9 cellular contexts compared by ENCODE assay signal in genomic region chr19:50794778-50795664, GRCh38. TPM values are rescaled to one million over a fixed set of nuclear protein-coding genes. Genes with fewer than 3 reads are reported as not detected.
DNase-seq lines count a peak whose midpoint lies in the region; ATAC-seq and TF ChIP-seq lines count a peak whose summit lies in the region.
"Had no signal": no experiment of that assay in that cellular context is flagged by ENCODE, and none has a peak within 500 bp of the region (broad histone marks: within the 10 kb centered on the region; RNA-seq: fewer than 3 reads in every experiment).

No MANE protein-coding gene starts in this region.

- TF ChIP-seq POLR2A in NB4 (IDR thresholded peaks at IDR 0.05; ENCODE audit: extremely low read depth, insufficient read length), result peak; percentile 58

- no peaks in the 10 kb centered on the region for H3K4me1 ChIP-seq in cardiac muscle cell (ENCODE audit: low read depth)
- H3K4me1 ChIP-seq in upper lobe of right lung, result no peaks in the 10 kb centered on the region
- H3K4me1 ChIP-seq: right lobe of liver had no signal

- H3K27ac ChIP-seq in cardiac muscle cell, result no peak overlapping the region
- H3K27ac ChIP-seq in upper lobe of right lung, result no peak overlapping the region
- H3K27ac ChIP-seq: right lobe of liver had no signal

- no peak for ATAC-seq in Right ventricle myocardium superior (ENCODE audit: poor library complexity)
- no peak for ATAC-seq in upper lobe of right lung
- no peak for ATAC-seq in HG02642 (IDR thresholded peaks at IDR 0.05; ENCODE audit: poor library complexity, unreplicated experiment)

- in situ Hi-C loops in astrocyte of the cerebellum (cut with HindIII; ENCODE audit: low sequenced_read_pairs), result no loop called here

- H3K27me3 ChIP-seq in cardiac muscle cell (no peaks in the 10 kb centered on the region), upper lobe of right lung (no peaks in the 10 kb centered on the region)
- H3K27me3 ChIP-seq: right lobe of liver had no signal

- H3K36me3 ChIP-seq in cardiac muscle cell, result peaks cover 22% of the 10 kb centered on the region
- H3K36me3 ChIP-seq in upper lobe of right lung, result peaks cover 20% of the 10 kb centered on the region

- TF ChIP-seq CTCF in cardiac muscle cell (IDR thresholded peaks at IDR 0.05; ENCODE audit: low read depth, low read length), result peak; percentile 21
- TF ChIP-seq CTCF in NB4 (IDR thresholded peaks at IDR 0.05; ENCODE audit: low read depth, low read length), result peak; percentile 28
- TF ChIP-seq CTCF in astrocyte of the cerebellum (IDR thresholded peaks at IDR 0.05; ENCODE audit: low read depth, low read length, missing control alignments), result peak; percentile 12
- TF ChIP-seq CTCF in upper lobe of right lung (IDR thresholded peaks at IDR 0.05), result no peak

- DNase-seq in cardiac muscle cell (ENCODE audit: low read depth in 1 of 2, low spot score in 1 of 2) (no peak), Right ventricle myocardium superior (no peak), NB4 (ENCODE audit: low read depth) (peak; percentile 80), astrocyte of the cerebellum (ENCODE audit: low read depth) (no peak), upper lobe of right lung (peak; percentile 56), occipital lobe (lab: John Stamatoyannopoulos, UW) (no peak), HK-2 (ENCODE audit: unreplicated experiment) (no peak)
- DNase-seq: right lobe of liver had no signal

- H3K9me3 ChIP-seq in cardiac muscle cell (ENCODE audit: low read depth) (no peaks in the 10 kb centered on the region), upper lobe of right lung (no peaks in the 10 kb centered on the region)
- H3K9me3 ChIP-seq: right lobe of liver had no signal

- intact Hi-C loops in Right ventricle myocardium superior (cut with DNase I), result no loop called here
- intact Hi-C loops in upper lobe of right lung (cut with DNase I), result no loop called here

- H3K4me3 ChIP-seq in cardiac muscle cell (no peak overlapping the region), NB4 (ENCODE audit: low read depth, low read length) (no peak overlapping the region), astrocyte of the cerebellum (ENCODE audit: low read depth, low read length) (no peak overlapping the region), upper lobe of right lung (no peak overlapping the region)
- H3K4me3 ChIP-seq: right lobe of liver had no signal

RNA-seq across cellular contexts. Expression of gene ACP4, which starts 4.8 kb away (rescaled TPM):
- total RNA-seq in cardiac muscle cell, result not detected in 2 replicates
- polyA plus RNA-seq in cardiac muscle cell, result 0.23 and 0.64 TPM in 2 replicates
- not detected for total RNA-seq in Right ventricle myocardium superior
- total RNA-seq in upper lobe of right lung, result not detected
- not detected for total RNA-seq in occipital lobe

RNA-seq across cellular contexts. Expression of gene GPR32, which starts 24.8 kb away (rescaled TPM):
- total RNA-seq in cardiac muscle cell, result not detected in 2 replicates
- not detected in 2 replicates for polyA plus RNA-seq in cardiac muscle cell
- total RNA-seq in Right ventricle myocardium superior, result not detected
- total RNA-seq in upper lobe of right lung, result not detected
- total RNA-seq in occipital lobe, result not detected
- total RNA-seq: right lobe of liver had no signal

RNA-seq across cellular contexts. Expression of gene KLK1, which starts 28.6 kb away (rescaled TPM):
- not detected in 2 replicates for total RNA-seq in cardiac muscle cell
- not detected in 2 replicates for polyA plus RNA-seq in cardiac muscle cell
- total RNA-seq in Right ventricle myocardium superior, result not detected
- total RNA-seq in upper lobe of right lung, result 1.7 TPM
- not detected for total RNA-seq in occipital lobe
- total RNA-seq: right lobe of liver had no signal

RNA-seq across cellular contexts. Expression of gene KLK15, which starts 38.4 kb away (rescaled TPM):
- total RNA-seq in cardiac muscle cell (not detected in 2 replicates), Right ventricle myocardium superior (not detected), upper lobe of right lung (not detected), occipital lobe (not detected)
- polyA plus RNA-seq in cardiac muscle cell, result not detected in 2 replicates
- total RNA-seq: right lobe of liver had no signal

RNA-seq across cellular contexts. Expression of gene KLK3, which starts 59.7 kb away (rescaled TPM):
- total RNA-seq in cardiac muscle cell (not detected in 2 replicates), Right ventricle myocardium superior (not detected), upper lobe of right lung (not detected), occipital lobe (not detected)
- polyA plus RNA-seq in cardiac muscle cell, result 1.00 TPM in 1 of 2 replicates, not detected in the other
- total RNA-seq: right lobe of liver had no signal

Comparison
In these comparisons a context has a peak if more than half of its experiments do, and no peak if none do; other contexts are left out.
1. DNase-seq: peak in NB4 (single experiment) and upper lobe of right lung (single experiment); none in cardiac muscle cell (0 of 2), Right ventricle myocardium superior (single experiment), astrocyte of the cerebellum (single experiment), occipital lobe (single experiment) and HK-2 (single experiment).